In genomic region chr1:181014431-181015257, GRCh38 we compare ENCODE assay signal across 13 cellular contexts. TPM values are rescaled to one million over a fixed set of nuclear protein-coding genes. Genes with fewer than 3 reads are reported as not detected.
DNase-seq lines count a peak whose midpoint lies in the region; ATAC-seq lines count a peak whose summit lies in the region.
"Had no signal": no experiment of that assay in that cellular context is flagged by ENCODE, and none has a peak within 500 bp of the region (broad histone marks: within the 10 kb centered on the region; RNA-seq: fewer than 3 reads in every experiment).

No MANE protein-coding gene starts in this region.

- no peak for DNase-seq in activated CD4-positive, CD25-positive, alpha-beta regulatory T cell treated with anti-CD3 and anti-CD28 coated beads, Interleukin-2, amount 50 U/mL, for 72 hours
- DNase-seq in epithelial cell of prostate (ENCODE audit: low read depth, low spot score), result no peak
- DNase-seq in activated gamma-delta T cell treated with Interleukin-2 at 50 U/mL for 16 hours, result no peak
- DNase-seq in NK-92 (lab: John Stamatoyannopoulos, UW; ENCODE audit: unreplicated experiment), result no peak
- DNase-seq in H7, result no peak
- DNase-seq: effector CD4-positive, alpha-beta T cell; naive thymus-derived CD8-positive, alpha-beta T cell; Peyer's patch; transverse colon had no signal

- H3K4me3 ChIP-seq in H7 (ENCODE audit: insufficient read depth, low read depth, low read length), result no peak overlapping the region
- H3K4me3 ChIP-seq: Peyer's patch, transverse colon had no signal

- no peaks in the 10 kb centered on the region for H3K27me3 ChIP-seq in H7 (ENCODE audit: control insufficient read depth, insufficient read depth, low read length)
- H3K27me3 ChIP-seq: Peyer's patch, transverse colon had no signal

- ATAC-seq in activated CD4-positive, CD25-positive, alpha-beta regulatory T cell treated with anti-CD3 and anti-CD28 coated beads, Interleukin-2, amount 50 U/mL, for 24 hours, result peak; percentile 63
- ATAC-seq in GM18868 (IDR thresholded peaks at IDR 0.05; ENCODE audit: unreplicated experiment), result peak; percentile 50
- peak; percentile 45 for ATAC-seq in HG03045 (IDR thresholded peaks at IDR 0.05; ENCODE audit: unreplicated experiment)
- ATAC-seq: sciatic nerve had no signal

- peak overlapping the region; percentile 28 for H3K27ac ChIP-seq in epithelial cell of prostate
- H3K27ac ChIP-seq: Peyer's patch, transverse colon had no signal

- peaks cover 2% of the 10 kb centered on the region for H3K36me3 ChIP-seq in H7 (replicated peaks; ENCODE audit: control insufficient read depth, insufficient read depth, low read length)
- H3K36me3 ChIP-seq: Peyer's patch, transverse colon had no signal

RNA-seq across cellular contexts. Expression of gene STX6, which starts 8.0 kb away (rescaled TPM):
- 34.6 and 41.3 TPM in 2 replicates for total RNA-seq in H7 (2014; rRNA removed; shearing (Covaris generic))

RNA-seq across cellular contexts. Expression of gene MR1, which starts 19.1 kb away (rescaled TPM):
- total RNA-seq in H7 (2014; rRNA removed; shearing (Covaris generic)), result 0.44 TPM in 1 of 2 replicates, not detected in the other
